ENCODE assay signal across 1 cellular context in genomic region chr17:296906-297690, GRCh38.
TF ChIP-seq lines count a peak whose summit lies in the region.

No MANE protein-coding gene starts in this region.

TF ChIP-seq in H1, 55 proteins besides CTCF, POLR2A, EP300 and RAD21 (continued from another document):
- no peak for TF ChIP-seq YY1 (IDR thresholded peaks at IDR 0.05; ENCODE audit: low read depth, low read length)
- TF ChIP-seq ATF3 (IDR thresholded peaks at IDR 0.05; ENCODE audit: insufficient read depth, low read depth, low read length), result no peak
- TF ChIP-seq TAF1 (IDR thresholded peaks at IDR 0.05; ENCODE audit: low read depth, low read length), result no peak
